Comparison of ENCODE assay signal across 9 cellular contexts in the genomic region with DNA sequence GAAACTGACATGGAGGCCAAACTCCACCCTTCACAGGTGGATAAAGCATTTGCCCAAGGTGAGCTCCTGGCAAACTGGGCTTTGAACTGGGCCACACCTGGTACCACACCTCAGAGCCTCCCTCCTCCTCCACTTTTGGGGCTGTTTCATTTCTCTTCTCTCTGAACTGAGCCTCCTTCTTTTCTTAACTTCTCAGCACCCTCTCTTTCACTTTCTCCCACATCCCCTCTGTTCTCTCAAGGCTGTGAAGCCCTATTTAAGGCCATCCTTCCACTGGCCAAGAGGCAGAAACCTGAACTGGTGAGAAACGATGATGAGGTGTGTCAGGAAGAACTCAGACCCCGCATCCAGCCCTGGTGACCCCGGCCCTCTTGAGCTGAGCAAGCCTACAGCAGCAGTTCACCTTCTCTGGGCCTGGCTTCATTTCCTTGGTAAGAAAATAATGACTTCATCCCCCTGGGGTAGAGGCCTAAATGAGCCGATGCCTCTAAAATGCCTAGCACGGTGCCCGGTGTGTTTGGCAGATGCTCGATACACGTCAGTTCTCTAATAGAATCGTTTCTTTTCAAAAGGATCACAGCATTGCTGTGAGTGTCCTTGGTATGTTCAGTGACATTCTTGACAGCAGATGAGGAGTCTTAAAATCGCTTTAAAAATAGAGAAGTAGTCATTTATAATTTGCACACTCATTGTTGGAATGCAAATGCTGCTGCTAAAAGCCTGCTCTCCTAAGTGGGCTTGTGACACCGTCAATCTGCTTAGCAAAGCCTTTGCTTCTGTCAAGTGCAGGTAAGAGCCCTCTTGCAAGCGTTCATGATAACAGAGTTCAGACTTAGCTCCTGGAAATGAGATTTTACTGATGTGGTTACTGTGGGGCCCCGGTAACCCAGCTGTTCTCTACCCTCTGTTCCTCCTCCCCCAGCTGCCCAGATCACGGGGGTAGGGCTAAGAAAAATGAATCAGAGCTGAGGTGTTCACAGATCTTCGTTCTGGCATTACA.
DNase-seq lines count a peak whose midpoint lies in the region; ATAC-seq lines count a peak whose summit lies in the region.
"Had no signal": no experiment of that assay in that cellular context is flagged by ENCODE, and none has a peak within 500 bp of the region (broad histone marks: within the 10 kb centered on the region; RNA-seq: fewer than 3 reads in every experiment).

No MANE protein-coding gene starts in this region.

- peak; percentile 40 for DNase-seq in NOMO-1 treated with dmso at 0.1 percent for 144 hours (lab: John Stamatoyannopoulos, UW; ENCODE audit: unreplicated experiment)
- peak; percentile 32 for DNase-seq in activated gamma-delta T cell treated with anti-CD3 and anti-CD28 coated beads, Interleukin-2, amount 50 U/mL, for 16 hours (ENCODE audit: low read depth)
- peak; percentile 64 for DNase-seq in stimulated activated CD4-positive, alpha-beta T cell treated with anti-CD3 and anti-CD28 coated beads, Interleukin-4, amount 100 ng/mL, for 24 hours
- no peak for DNase-seq in pons (ENCODE audit: low spot score)
- DNase-seq in DMS153 (lab: John Stamatoyannopoulos, UW), result no peak
- DNase-seq: NCI-H446 had no signal

- ATAC-seq in GM19023 (IDR thresholded peaks at IDR 0.05; ENCODE audit: unreplicated experiment) (peak; percentile 54), HG02623 (IDR thresholded peaks at IDR 0.05; ENCODE audit: unreplicated experiment) (no peak), GM18870 (IDR thresholded peaks at IDR 0.05; ENCODE audit: unreplicated experiment) (no peak)

Comparison
In these comparisons a context has a peak if more than half of its experiments do, and no peak if none do; other contexts are left out.
1. DNase-seq: peak in NOMO-1 treated with dmso at 0.1 percent for 144 hours (single experiment), activated gamma-delta T cell treated with anti-CD3 and anti-CD28 coated beads, Interleukin-2, amount 50 U/mL, for 16 hours (single experiment) and stimulated activated CD4-positive, alpha-beta T cell treated with anti-CD3 and anti-CD28 coated beads, Interleukin-4, amount 100 ng/mL, for 24 hours (single experiment); none in pons (single experiment) and DMS153 (single experiment).